Comparison of ENCODE assay signal across 31 cellular contexts in the genomic region with DNA sequence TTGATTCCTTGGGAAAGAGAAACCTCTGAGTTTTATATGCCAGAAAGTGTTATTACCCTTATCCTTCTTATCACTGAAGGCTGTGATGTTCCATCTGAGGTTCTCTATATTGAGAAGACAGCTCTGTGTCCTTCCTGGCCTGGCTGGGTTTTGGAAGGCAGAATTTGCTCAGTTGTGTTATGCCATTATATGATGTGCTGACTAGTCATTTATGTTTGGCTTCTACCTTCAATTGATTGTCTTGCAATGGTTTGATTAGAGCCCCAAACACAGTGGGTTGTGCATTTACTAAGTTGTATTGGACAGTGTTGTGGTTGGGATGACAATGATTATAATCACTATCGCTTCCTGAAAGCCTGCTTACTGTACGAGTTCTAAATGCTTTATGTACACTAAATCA.
"Had no signal": no experiment of that assay in that cellular context is flagged by ENCODE, and none has a peak within 500 bp of the region (broad histone marks: within the 10 kb centered on the region; RNA-seq: fewer than 3 reads in every experiment).

No MANE protein-coding gene starts in this region.

- H3K4me3 Mint-ChIP-seq: natural killer cell; nephron; neural progenitor cell; stimulated activated memory B cell treated with anti-CD40 and anti-IgM and Interleukin-4, amounts not matched to agents 10 μg/mL and 1 μg/mL and 100 μg/mL, for 72 hours; stimulated activated naive CD8-positive, alpha-beta T cell treated with anti-CD3 and anti-CD28 coated beads, Interleukin-15, amount 100 ng/mL, for 72 hours; type B pancreatic cell had no signal

- H3K9me3 Mint-ChIP-seq: natural killer cell; stimulated activated memory B cell treated with anti-CD40 and anti-IgM and Interleukin-4, amounts not matched to agents 10 μg/mL and 1 μg/mL and 100 μg/mL, for 72 hours; type B pancreatic cell had no signal

- H3K79me2 ChIP-seq: parathyroid adenoma had no signal

- H3K4me1 ChIP-seq: neural progenitor cell, parathyroid adenoma, psoas muscle, suprapubic skin, testis, tibial artery, transverse colon, upper lobe of right lung, uterus had no signal

- H3K27ac ChIP-seq: neural progenitor cell, ovary, parathyroid adenoma, psoas muscle, skin epidermis, spleen, suprapubic skin, testis, tibial artery, transverse colon, upper lobe of right lung, uterus had no signal

- H3K4me1 Mint-ChIP-seq: natural killer cell; nephron; neural progenitor cell; stimulated activated naive CD8-positive, alpha-beta T cell treated with anti-CD3 and anti-CD28 coated beads, Interleukin-15, amount 100 ng/mL, for 72 hours had no signal

- H3K4me2 ChIP-seq: neural progenitor cell, smooth muscle cell had no signal

- DNase-seq: natural killer cell; occipital lobe; ovary; posterior cingulate gyrus; psoas muscle; right cardiac atrium; spleen; stimulated activated CD4-positive, alpha-beta T cell treated with anti-CD3 and anti-CD28 coated beads, Interleukin-12 subunit alpha, Interleukin-12 subunit beta, amount 100 ng/mL, for 4 hours; stimulated activated CD4-positive, alpha-beta T cell treated with anti-CD3 and anti-CD28 coated beads, Interleukin-1b, Interleukin-23, amount 100 ng/mL, for 48 hours; stimulated activated CD4-positive, alpha-beta T cell treated with anti-CD3 and anti-CD28 coated beads, Interleukin-4, amount 100 ng/mL, for 1 hour; stimulated activated CD4-positive, alpha-beta T cell treated with anti-CD3 and anti-CD28 coated beads, Interleukin-4, amount 100 ng/mL, for 4 hours; stimulated activated CD8-positive, alpha-beta memory T cell treated with anti-CD3 and anti-CD28 coated beads, Interleukin-4, amount 100 ng/mL, for 48 hours; stimulated activated naive CD4-positive, alpha-beta T cell; stimulated activated naive CD8-positive, alpha-beta T cell treated with anti-CD3 and anti-CD28 coated beads, Interleukin-15, amount 100 ng/mL, for 72 hours; stimulated activated naive CD8-positive, alpha-beta T cell treated with anti-CD3 and anti-CD28 coated beads, Interleukin-15, Interleukin-2, amounts not matched to agents 100 U/mL and 50 U/mL, for 24 hours; substantia nigra; testis; tibial artery; transverse colon; upper lobe of right lung; uterus had no signal

- H3K9me3 ChIP-seq: ovary, suprapubic skin, testis, tibial artery, transverse colon, upper lobe of right lung, uterus had no signal

- H3K9ac ChIP-seq: neural progenitor cell, parathyroid adenoma had no signal

- H3K27me3 Mint-ChIP-seq: stimulated activated memory B cell treated with anti-CD40 and anti-IgM and Interleukin-4, amounts not matched to agents 10 μg/mL and 1 μg/mL and 100 μg/mL, for 72 hours; type B pancreatic cell had no signal

- H3K27me3 ChIP-seq: neural progenitor cell, ovary, spleen, suprapubic skin, testis, tibial artery, transverse colon, upper lobe of right lung, uterus had no signal

- ATAC-seq: natural killer cell; psoas muscle; right cardiac atrium; sciatic nerve; stimulated activated memory B cell treated with anti-CD40 and anti-IgM and Interleukin-4, amounts not matched to agents 10 μg/mL and 1 μg/mL and 100 μg/mL, for 72 hours; stimulated activated naive CD8-positive, alpha-beta T cell treated with anti-CD3 and anti-CD28 coated beads, Interleukin-15, amount 100 ng/mL, for 72 hours; stimulated activated naive CD8-positive, alpha-beta T cell treated with anti-CD3 and anti-CD28 coated beads, Interleukin-15, Interleukin-2, amounts not matched to agents 100 U/mL and 50 U/mL, for 24 hours; upper lobe of right lung had no signal

- H3K36me3 ChIP-seq: neural progenitor cell, ovary, spleen, suprapubic skin, tibial artery, transverse colon, upper lobe of right lung, uterus had no signal

- H2AFZ ChIP-seq: neural progenitor cell, parathyroid adenoma had no signal

- H3K27ac Mint-ChIP-seq: natural killer cell; nephron; neural progenitor cell; progenitor cell of endocrine pancreas; stimulated activated memory B cell treated with anti-CD40 and anti-IgM and Interleukin-4, amounts not matched to agents 10 μg/mL and 1 μg/mL and 100 μg/mL, for 72 hours; stimulated activated naive CD8-positive, alpha-beta T cell treated with anti-CD3 and anti-CD28 coated beads, Interleukin-15, amount 100 ng/mL, for 72 hours; type B pancreatic cell had no signal

- H3K4me3 ChIP-seq: neural progenitor cell, ovary, psoas muscle, skin epidermis, smooth muscle cell, spleen, suprapubic skin, testis, tibial artery, transverse colon, upper lobe of right lung, uterus had no signal
